15 cellular contexts compared by ENCODE assay signal in genomic region chr5:95710651-95711500, GRCh38. TPM values are rescaled to one million over a fixed set of nuclear protein-coding genes. Genes with fewer than 3 reads are reported as not detected.
A peak's percentile ranks its signal among the peaks of the same experiment; 100 is the strongest.
DNase-seq lines count a peak whose midpoint lies in the region; ATAC-seq, FAIRE-seq and TF ChIP-seq lines count a peak whose summit lies in the region.
"Not testable (repeated sequence)": the region's sequence is repeated elsewhere in the genome, so short reads cannot be mapped to it uniquely, and the experiment has no call there.
"Had no signal": no experiment of that assay in that cellular context is flagged by ENCODE, and none has a peak within 500 bp of the region (broad histone marks: within the 10 kb centered on the region; RNA-seq: fewer than 3 reads in every experiment).

No MANE protein-coding gene starts in this region.

- TF ChIP-seq CTCF in endothelial cell (IDR thresholded peaks at IDR 0.05; ENCODE audit: unreplicated experiment); hepatocyte (IDR thresholded peaks at IDR 0.05; ENCODE audit: poor library complexity); lower lobe of right lung (IDR thresholded peaks at IDR 0.05); psoas muscle (IDR thresholded peaks at IDR 0.05): not testable (repeated sequence)

- WGBS in hepatocyte (ENCODE audit: low lambda C conversion rate, missing lambda C conversion rate), result 32% methylated on average over 23 of the region's 23 CpGs
- WGBS in psoas muscle, 3 donors, result 28 to 30% (median 29%) methylated on average over 23 of the region's 23 CpGs

- H3K4me2 ChIP-seq in hepatocyte, result peak overlapping the region; percentile 55

- H3K4me1 ChIP-seq in hepatocyte (ENCODE audit: insufficient read depth), result peaks cover 20% of the 10 kb centered on the region
- H3K4me1 ChIP-seq in lower lobe of right lung, psoas muscle: not testable (repeated sequence)

- H3K36me3 ChIP-seq in hepatocyte (replicated peaks; ENCODE audit: insufficient read depth, low read depth); lower lobe of right lung; psoas muscle (ENCODE audit: insufficient read depth in 1 of 2, low read depth in 1 of 2): not testable (repeated sequence)

- H3K27me3 Mint-ChIP-seq in T-helper 17 cell; endothelial cell (ENCODE audit: unreplicated experiment): not testable (repeated sequence)

- H3K27ac Mint-ChIP-seq in T-helper 17 cell, result peak overlapping the region; percentile 59
- not testable (repeated sequence) for H3K27ac Mint-ChIP-seq in endothelial cell (ENCODE audit: unreplicated experiment)

- H3K9me2 ChIP-seq in hepatocyte (replicated peaks; ENCODE audit: insufficient read depth), result not testable (repeated sequence)

- H3K79me2 ChIP-seq in hepatocyte, result not testable (repeated sequence)

- not testable (repeated sequence) for H3K27me3 ChIP-seq in hepatocyte; lower lobe of right lung (ENCODE audit: low read depth); psoas muscle (ENCODE audit: insufficient read depth in 3 of 3, low read length in 2 of 3)

- intact Hi-C loops in lower lobe of right lung (cut with DNase I); psoas muscle (cut with DNase I): not testable (repeated sequence)

- H3K4me3 ChIP-seq in hepatocyte, result not testable (repeated sequence)
- H3K4me3 ChIP-seq in lower lobe of right lung (peak overlapping the region; percentile 3), psoas muscle (peak overlapping the region; percentile 52)

- not testable (repeated sequence) for ATAC-seq in T-helper 17 cell
- ATAC-seq in lower lobe of right lung (peak in 1 of 2 donors; percentile 46), psoas muscle (peak in 3 of 4 donors; percentile 54 to 84 (median 77))

- H3K4me3 Mint-ChIP-seq in T-helper 17 cell, result not testable (repeated sequence)
- H3K4me3 Mint-ChIP-seq in endothelial cell (ENCODE audit: unreplicated experiment), result peak overlapping the region; percentile 89

- H3K27ac ChIP-seq in hepatocyte (peak overlapping the region; percentile 17), psoas muscle (peak overlapping the region; percentile 65)
- not testable (repeated sequence) for H3K27ac ChIP-seq in lower lobe of right lung

- not testable (repeated sequence) for FAIRE-seq in urothelium cell line (lab: Jason Lieb, UNC)

- H3K9me3 ChIP-seq in T-helper 17 cell (ENCODE audit: control insufficient read depth, low read length, poor library complexity, severe bottlenecking); hepatocyte (ENCODE audit: low read depth); lower lobe of right lung; psoas muscle: not testable (repeated sequence)

- DNase-seq in DMS79 (lab: John Stamatoyannopoulos, UW) (peak; percentile 89), LoVo (ENCODE audit: low spot score) (peak; percentile 70), hepatocyte (ENCODE audit: low spot score) (peak; percentile 62), psoas muscle (peak in 1 of 2 donors; percentile 67), urothelium cell line (ENCODE audit: low spot score) (peak; percentile 23)
- DNase-seq in T-helper 17 cell; endothelial cell (ENCODE audit: low spot score); lower lobe of right lung: not testable (repeated sequence)

- H4K20me1 ChIP-seq in hepatocyte (ENCODE audit: insufficient read depth, poor library complexity, severe bottlenecking), result not testable (repeated sequence)

- H3K4me1 Mint-ChIP-seq in T-helper 17 cell; endothelial cell (ENCODE audit: unreplicated experiment): not testable (repeated sequence)

- not testable (repeated sequence) for H3K36me3 Mint-ChIP-seq in T-helper 17 cell (ENCODE audit: low read depth); endothelial cell (ENCODE audit: low read depth, unreplicated experiment)

- not testable (repeated sequence) for H3K9me3 Mint-ChIP-seq in endothelial cell (ENCODE audit: unreplicated experiment)

- peak overlapping the region; percentile 53 for H2AFZ ChIP-seq in hepatocyte

RNA-seq across cellular contexts. Expression of gene RHOBTB3, which starts 20.3 kb away (rescaled TPM):
- total RNA-seq in T-helper 17 cell, result 1 to 10 TPM in 1 of 2 donors, under 1 TPM in 1; 0.92 to 2.5 TPM
- total RNA-seq in endothelial cell (ENCODE audit: unreplicated experiment), result 22.8 TPM
- 126 and 162 TPM in 2 replicates for total RNA-seq in hepatocyte
- polyA plus RNA-seq in hepatocyte, result 91.3 and 113 TPM in 2 replicates
- 51.7 TPM for total RNA-seq in lower lobe of right lung
- 10 to 100 TPM; 44.0 to 86.0 (median 62.8) TPM for total RNA-seq in psoas muscle
- 10 to 100 TPM; 19.0 to 53.2 (median 21.4) TPM for polyA plus RNA-seq in psoas muscle

RNA-seq across cellular contexts. Expression of gene SPATA9, which starts 28.1 kb away (rescaled TPM):
- total RNA-seq in T-helper 17 cell, result not detected
- total RNA-seq in endothelial cell (ENCODE audit: unreplicated experiment), result 0.33 TPM
- total RNA-seq in hepatocyte, result 0.33 TPM in 1 of 2 replicates, not detected in the other
- polyA plus RNA-seq in hepatocyte, result 0.17 and 1.2 TPM in 2 replicates
- total RNA-seq in lower lobe of right lung, result not detected
- under 1 TPM in 1 of 4 donors, not detected in 3; 0.22 TPM for total RNA-seq in psoas muscle
- polyA plus RNA-seq in psoas muscle, result under 1 TPM in 2 of 3 donors, not detected in 1; 0.22 to 0.53 TPM
- total RNA-seq: activated CD4-positive, alpha-beta T cell treated with anti-CD3 and anti-CD28 coated beads, Interleukin-2, amount 10 ng/mL, durations not matched to agents 7 days and 5 days; activated CD8-positive, alpha-beta memory T cell treated with anti-CD3 and anti-CD28 coated beads, Interleukin-2, amount 10 ng/mL, durations not matched to agents 7 days and 5 days; epithelial cell of proximal tubule; foreskin keratinocyte; MCF 10A; Peyer's patch had no signal
- polyA plus RNA-seq: CD14-positive monocyte, foreskin keratinocyte had no signal
